ENCODE assay signal across 27 cellular contexts in genomic region chr11:61106906-61107470, GRCh38. TPM values are rescaled to one million over a fixed set of nuclear protein-coding genes. Genes with fewer than 3 reads are reported as not detected.
DNase-seq lines count a peak whose midpoint lies in the region; ATAC-seq, FAIRE-seq and TF ChIP-seq lines count a peak whose summit lies in the region.
"Had no signal": no experiment of that assay in that cellular context is flagged by ENCODE, and none has a peak within 500 bp of the region (broad histone marks: within the 10 kb centered on the region; RNA-seq: fewer than 3 reads in every experiment).

No MANE protein-coding gene starts in this region.

- TF ChIP-seq CTCF in bronchial epithelial cell (IDR thresholded peaks at IDR 0.05; ENCODE audit: insufficient read depth, low read length, severe bottlenecking): no peak

- H3K27me3 Mint-ChIP-seq in activated T-cell treated with anti-CD3 and anti-CD28 coated beads, Interleukin-2, amount 50 U/mL, for 24 hours: no peaks in the 10 kb centered on the region
- H3K27me3 Mint-ChIP-seq in activated T-cell treated with anti-CD3 and anti-CD28 coated beads, Interleukin-2, amount 50 U/mL, for 4 hours (ENCODE audit: low read depth): no peaks in the 10 kb centered on the region
- H3K27me3 Mint-ChIP-seq: natural killer cell treated with Interleukin-12 subunit alpha and Interleukin-12 subunit beta and Interleukin-15 and Interleukin-18, amount 100 ng/mL, for 72 hours had no signal

- no peaks in the 10 kb centered on the region for H3K36me3 ChIP-seq in bronchial epithelial cell (ENCODE audit: control insufficient read depth, insufficient read depth, low read length)
- H3K36me3 ChIP-seq: BE2C, prostate gland, suprapubic skin had no signal

- H3K27ac Mint-ChIP-seq in activated T-cell treated with anti-CD3 and anti-CD28 coated beads, Interleukin-2, amount 50 U/mL, for 24 hours: no peak overlapping the region
- H3K27ac Mint-ChIP-seq: activated naive CD4-positive, alpha-beta T cell treated with anti-CD3 and anti-CD28 coated beads for 36 hours had no signal

- peaks cover under 1% of the 10 kb centered on the region for H3K9me3 Mint-ChIP-seq in activated T-cell treated with anti-CD3 and anti-CD28 coated beads, Interleukin-2, amount 50 U/mL, for 24 hours
- no peaks in the 10 kb centered on the region for H3K9me3 Mint-ChIP-seq in activated T-cell treated with anti-CD3 and anti-CD28 coated beads, Interleukin-2, amount 50 U/mL, for 4 hours
- H3K9me3 Mint-ChIP-seq: activated naive CD4-positive, alpha-beta T cell treated with anti-CD3 and anti-CD28 coated beads for 36 hours; natural killer cell treated with Interleukin-12 subunit alpha and Interleukin-12 subunit beta and Interleukin-15 and Interleukin-18, amount 100 ng/mL, for 72 hours had no signal

- peaks cover 80% of the 10 kb centered on the region for H3K4me1 Mint-ChIP-seq in activated T-cell treated with anti-CD3 and anti-CD28 coated beads, Interleukin-2, amount 50 U/mL, for 24 hours (ENCODE audit: low read depth)
- peaks cover 80% of the 10 kb centered on the region for H3K4me1 Mint-ChIP-seq in activated T-cell treated with anti-CD3 and anti-CD28 coated beads, Interleukin-2, amount 50 U/mL, for 4 hours (ENCODE audit: low read depth)

- FAIRE-seq in bronchial epithelial cell (lab: Jason Lieb, UNC): peak; percentile 43
- FAIRE-seq: astrocyte, GM12878, keratinocyte had no signal

- H3K4me3 ChIP-seq in bronchial epithelial cell (ENCODE audit: low read depth, low read length): no peak overlapping the region
- H3K4me3 ChIP-seq: GM12878, GM23248, prostate gland, suprapubic skin had no signal

- H3K4me3 Mint-ChIP-seq in activated T-cell treated with anti-CD3 and anti-CD28 coated beads, Interleukin-2, amount 50 U/mL, for 24 hours: no peak overlapping the region
- H3K4me3 Mint-ChIP-seq in activated T-cell treated with anti-CD3 and anti-CD28 coated beads, Interleukin-2, amount 50 U/mL, for 4 hours: no peak overlapping the region
- H3K4me3 Mint-ChIP-seq: activated naive CD4-positive, alpha-beta T cell treated with anti-CD3 and anti-CD28 coated beads for 36 hours; natural killer cell treated with Interleukin-12 subunit alpha and Interleukin-12 subunit beta and Interleukin-15 and Interleukin-18, amount 100 ng/mL, for 72 hours had no signal

- ATAC-seq in activated T-cell treated with anti-CD3 and anti-CD28 coated beads, Interleukin-2, amount 50 U/mL, for 4 hours: no peak
- ATAC-seq in GM19395 (IDR thresholded peaks at IDR 0.05; ENCODE audit: unreplicated experiment): no peak
- ATAC-seq in HG02973 (IDR thresholded peaks at IDR 0.05; ENCODE audit: unreplicated experiment): no peak
- ATAC-seq: GM12878; natural killer cell treated with Interleukin-12 subunit alpha and Interleukin-12 subunit beta and Interleukin-15 and Interleukin-18, amount 100 ng/mL, for 72 hours had no signal

- peak; percentile 44 for DNase-seq in activated T-cell treated with anti-CD3 and anti-CD28 coated beads, Interleukin-2, amount 50 U/mL, for 24 hours
- no peak for DNase-seq in activated T-cell treated with anti-CD3 and anti-CD28 coated beads, Interleukin-2, amount 50 U/mL, for 4 hours
- DNase-seq in T-helper 22 cell (ENCODE audit: low read depth): peak; percentile 34
- DNase-seq in bronchial epithelial cell (ENCODE audit: low read depth): no peak
- peak; percentile 70 for DNase-seq in posterior vena cava (ENCODE audit: low spot score)
- no peak for DNase-seq in SIG-M5 (lab: John Stamatoyannopoulos, UW)
- DNase-seq: activated naive CD4-positive, alpha-beta T cell treated with anti-CD3 and anti-CD28 coated beads for 36 hours; BE2C; Calu3; glutamatergic neuron; GM23248; midbrain; NCI-H1417; NCI-H2081; NCI-H345; SK-N-SH had no signal

- peaks cover 2% of the 10 kb centered on the region for H3K27me3 ChIP-seq in bronchial epithelial cell (ENCODE audit: control insufficient read depth, insufficient read depth, low read length)
- H3K27me3 ChIP-seq: BE2C, suprapubic skin had no signal

- intact Hi-C loops in posterior vena cava (cut with DNase I): no loop called here

- peaks cover 98% of the 10 kb centered on the region for H3K36me3 Mint-ChIP-seq in activated T-cell treated with anti-CD3 and anti-CD28 coated beads, Interleukin-2, amount 50 U/mL, for 24 hours (ENCODE audit: low read depth)
- peaks cover 55% of the 10 kb centered on the region for H3K36me3 Mint-ChIP-seq in activated T-cell treated with anti-CD3 and anti-CD28 coated beads, Interleukin-2, amount 50 U/mL, for 4 hours (ENCODE audit: insufficient read depth)
- H3K36me3 Mint-ChIP-seq: natural killer cell treated with Interleukin-12 subunit alpha and Interleukin-12 subunit beta and Interleukin-15 and Interleukin-18, amount 100 ng/mL, for 72 hours had no signal

RNA-seq across cellular contexts. Expression of gene CD5, which starts 4.7 kb away (rescaled TPM):
- 100 to 1,000 TPM; 318 to 420 (median 359) TPM for total RNA-seq in activated T-cell treated with anti-CD3 and anti-CD28 coated beads, Interleukin-2, amount 50 U/mL, for 4 hours
- total RNA-seq in bronchial epithelial cell (not detected in 2 replicates), posterior vena cava (under 1 TPM; 0.52 to 0.60 TPM)
- total RNA-seq: astrocyte, Calu3, cerebellum, GM23248, MCF 10A, OCI-LY7 had no signal

RNA-seq across cellular contexts. Expression of gene VPS37C, which starts 54.2 kb away (rescaled TPM):
- total RNA-seq in activated T-cell treated with anti-CD3 and anti-CD28 coated beads, Interleukin-2, amount 50 U/mL, for 4 hours: 10 to 100 TPM; 16.1 to 18.4 (median 17.0) TPM
- total RNA-seq in bronchial epithelial cell (8.7 and 11.3 TPM in 2 replicates), posterior vena cava (10 to 100 TPM; 21.6 to 31.2 TPM)

Comparison
In these comparisons a context has a peak if more than half of its experiments do, and no peak if none do; other contexts are left out.
1. DNase-seq: peak in activated T-cell treated with anti-CD3 and anti-CD28 coated beads, Interleukin-2, amount 50 U/mL, for 24 hours (single experiment), T-helper 22 cell (single experiment) and posterior vena cava (single experiment); none in activated T-cell treated with anti-CD3 and anti-CD28 coated beads, Interleukin-2, amount 50 U/mL, for 4 hours (single experiment), bronchial epithelial cell (single experiment) and SIG-M5 (single experiment).
2. RNA of gene CD5, which starts 4.7 kb away (total RNA-seq): 318 to 420 TPM in activated T-cell treated with anti-CD3 and anti-CD28 coated beads, Interleukin-2, amount 50 U/mL, for 4 hours; 0.52 to 0.60 TPM in posterior vena cava and not detected in bronchial epithelial cell; every median in the first group is over 100 times any median in the second.